Comparison of ENCODE assay signal across 10 cellular contexts in the genomic region with DNA sequence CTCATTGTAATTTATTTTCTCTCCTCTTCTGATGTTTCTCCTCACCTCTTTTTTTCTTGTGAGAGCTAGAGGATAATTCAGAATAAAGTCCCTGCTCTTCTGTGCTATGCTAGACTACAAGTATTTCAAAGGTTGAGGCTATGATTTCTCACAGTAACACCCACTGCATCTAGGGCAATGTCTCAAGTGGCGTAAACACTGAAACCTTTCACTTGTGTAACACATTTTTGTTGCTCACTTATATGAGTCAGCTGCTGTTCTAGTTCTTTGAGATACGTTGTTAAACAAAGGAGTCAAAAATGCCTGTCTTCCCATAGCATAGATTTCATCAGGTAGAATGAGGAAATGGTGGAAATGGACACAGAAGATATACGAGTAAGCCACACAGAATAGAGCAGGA.
DNase-seq lines count a peak whose midpoint lies in the region; ATAC-seq and TF ChIP-seq lines count a peak whose summit lies in the region.
"Had no signal": no experiment of that assay in that cellular context is flagged by ENCODE, and none has a peak within 500 bp of the region (broad histone marks: within the 10 kb centered on the region; RNA-seq: fewer than 3 reads in every experiment).

No MANE protein-coding gene starts in this region.

- DNase-seq in GM03348 (ENCODE audit: low spot score) (peak; percentile 47), foreskin fibroblast (peak; percentile 58 to 63), germinal center (ENCODE audit: low spot score) (no peak), NCI-H2107 (lab: John Stamatoyannopoulos, UW) (no peak)
- no peak for DNase-seq in activated effector memory CD4-positive, alpha-beta T cell treated with anti-CD3 and anti-CD28 coated beads, Interleukin-2, amount 50 U/mL, for 16 hours
- no peak for DNase-seq in activated CD4-positive, alpha-beta T cell treated with anti-CD3 and anti-CD28 coated beads, Interleukin-2, amount 50 U/mL, for 48 hours
- DNase-seq: OCI-M1, right cardiac atrium had no signal

- peak; percentile 46 for ATAC-seq in GM21381 (IDR thresholded peaks at IDR 0.05; ENCODE audit: unreplicated experiment)
- peak; percentile 68 for ATAC-seq in HG03520 (IDR thresholded peaks at IDR 0.05; ENCODE audit: unreplicated experiment)
- ATAC-seq: right cardiac atrium had no signal

- H3K4me3 ChIP-seq in foreskin fibroblast (ENCODE audit: low read depth in 1 of 2, low read length in 2 of 2), result no peak overlapping the region

- no peak for TF ChIP-seq CTCF in foreskin fibroblast (IDR thresholded peaks at IDR 0.05; ENCODE audit: low read depth, low read length)

Comparison
In these comparisons a context has a peak if more than half of its experiments do, and no peak if none do; other contexts are left out.
1. DNase-seq: peak in GM03348 (single experiment) and foreskin fibroblast (2 of 2); none in activated effector memory CD4-positive, alpha-beta T cell treated with anti-CD3 and anti-CD28 coated beads, Interleukin-2, amount 50 U/mL, for 16 hours (single experiment), germinal center (single experiment), activated CD4-positive, alpha-beta T cell treated with anti-CD3 and anti-CD28 coated beads, Interleukin-2, amount 50 U/mL, for 48 hours (0 of 2) and NCI-H2107 (single experiment).